2 cellular contexts compared by ENCODE assay signal in genomic region chr20:19519461-19519860, GRCh38.
TF ChIP-seq lines count a peak whose summit lies in the region.

No MANE protein-coding gene starts in this region.

TF ChIP-seq in GM12878, 131 proteins besides CTCF, POLR2A, EP300 and RAD21 (continued from another document):
- TF ChIP-seq USF2 (IDR thresholded peaks at IDR 0.05; ENCODE audit: borderline replicate concordance, low read depth, low read length) (no peak), NFIC (IDR thresholded peaks at IDR 0.05; ENCODE audit: low read depth, low read length) (0 out of 2 replicates have a peak, but pooled peaks have one; percentile 30), ZZZ3 (IDR thresholded peaks at IDR 0.05; ENCODE audit: control insufficient read depth, insufficient read length, low read depth) (no peak), GATAD2B (conservative IDR thresholded peaks at IDR 0.05; ENCODE audit: low read depth) (no peak), SREBF1 (IDR thresholded peaks at IDR 0.05; ENCODE audit: low read length) (no peak), MYC (IDR thresholded peaks at IDR 0.05; ENCODE audit: insufficient read depth, insufficient read length, insufficient replicate concordance, low read length, severe bottlenecking) (no peak), YBX1 (IDR thresholded peaks at IDR 0.05) (no peak), BACH1 (IDR thresholded peaks at IDR 0.05; ENCODE audit: borderline replicate concordance) (no peak), PBX3 (IDR thresholded peaks at IDR 0.05; ENCODE audit: insufficient replicate concordance, low read depth, low read length) (no peak), NR2C2 (IDR thresholded peaks at IDR 0.05; ENCODE audit: borderline replicate concordance, control insufficient read depth, insufficient read length, low read depth) (no peak), POLR2AphosphoS2 (IDR thresholded peaks at IDR 0.05; ENCODE audit: low read depth, low read length) (no peak), CHD2 (IDR thresholded peaks at IDR 0.05; ENCODE audit: borderline replicate concordance, low read depth, low read length) (no peak), SPI1 (IDR thresholded peaks at IDR 0.05; ENCODE audit: borderline replicate concordance, insufficient read depth, low read depth, low read length) (peak; percentile 48; the same call in 1 of the 2 replicates)
TF ChIP-seq in GM12878: peak in this region for 2.

TF ChIP-seq in SK-N-SH, 30 proteins besides CTCF, POLR2A, EP300 and RAD21 (continued from another document):
- TF ChIP-seq TAF1 (IDR thresholded peaks at IDR 0.05; ENCODE audit: borderline replicate concordance, low read depth, low read length) = no peak
- no peak for TF ChIP-seq REST (IDR thresholded peaks at IDR 0.05; ENCODE audit: low read depth, low read length)
- no peak for TF ChIP-seq CHD2 (IDR thresholded peaks at IDR 0.05; ENCODE audit: low read length, partially characterized antibody)
- no peak for TF ChIP-seq SIN3A (IDR thresholded peaks at IDR 0.05; ENCODE audit: borderline replicate concordance, low read depth, low read length)
- no peak for TF ChIP-seq FOXJ3 (CRISPR knock-in tag; IDR thresholded peaks at IDR 0.05)
- no peak for TF ChIP-seq TCF12 (IDR thresholded peaks at IDR 0.05)
- TF ChIP-seq USF2 (IDR thresholded peaks at IDR 0.05; ENCODE audit: borderline replicate concordance, low read depth, low read length) = no peak
- TF ChIP-seq GABPA (IDR thresholded peaks at IDR 0.05; ENCODE audit: low read depth) = no peak
- TF ChIP-seq GATA2 (CRISPR knock-in tag; IDR thresholded peaks at IDR 0.05) = no peak
